ENCODE assay signal across 14 cellular contexts in the genomic region with DNA sequence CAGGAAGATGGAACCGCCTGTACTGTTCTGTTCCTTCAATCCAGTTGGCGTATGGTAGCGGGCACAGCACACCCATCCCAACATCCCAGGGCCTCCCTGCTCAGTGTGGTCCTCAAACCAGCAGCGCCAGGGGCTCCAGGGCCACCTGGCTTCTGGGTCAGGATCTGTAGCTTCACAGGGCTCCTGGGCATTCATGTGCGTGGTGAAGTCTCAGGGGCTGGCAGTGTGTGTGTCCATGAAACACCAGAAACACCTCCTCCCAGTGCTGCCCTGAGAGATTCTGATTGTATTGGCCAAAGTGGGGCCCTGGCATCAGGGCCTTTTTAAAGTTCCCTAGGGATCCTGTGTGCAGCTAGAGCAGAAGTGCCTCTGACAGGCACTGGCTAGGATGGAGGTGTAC. TPM values are rescaled to one million over a fixed set of nuclear protein-coding genes. Genes with fewer than 3 reads are reported as not detected.
DNase-seq lines count a peak whose midpoint lies in the region; ATAC-seq and TF ChIP-seq lines count a peak whose summit lies in the region.
"Had no signal": no experiment of that assay in that cellular context is flagged by ENCODE, and none has a peak within 500 bp of the region (broad histone marks: within the 10 kb centered on the region; RNA-seq: fewer than 3 reads in every experiment).

No MANE protein-coding gene starts in this region.

- TF ChIP-seq POLR2A in heart left ventricle (IDR thresholded peaks at IDR 0.05), result no peak

- H3K27ac Mint-ChIP-seq in brain, result peak overlapping the region in 3 of 5 experiments; percentile 4 to 52 (median 8)
- H3K27ac Mint-ChIP-seq: B cell; CD8-positive, alpha-beta memory T cell had no signal

- H3F3A ChIP-seq in smooth muscle cell (ENCODE audit: low read depth), result no peaks in the 10 kb centered on the region

- H3K36me3 Mint-ChIP-seq in brain, result no peaks in the 10 kb centered on the region
- H3K36me3 Mint-ChIP-seq: CD8-positive, alpha-beta memory T cell had no signal

- no peaks in the 10 kb centered on the region for H3K27me3 ChIP-seq in heart left ventricle
- H3K27me3 ChIP-seq in lower lobe of right lung (ENCODE audit: low read depth), result no peaks in the 10 kb centered on the region
- H3K27me3 ChIP-seq in smooth muscle cell (ENCODE audit: low read depth), result no peaks in the 10 kb centered on the region

- no peak for TF ChIP-seq CTCF in heart left ventricle (IDR thresholded peaks at IDR 0.05)
- TF ChIP-seq CTCF in brain (conservative IDR thresholded peaks at IDR 0.05), result no peak
- TF ChIP-seq CTCF in lower lobe of right lung (IDR thresholded peaks at IDR 0.05), result no peak
- no peak for TF ChIP-seq CTCF in smooth muscle cell (IDR thresholded peaks at IDR 0.05; ENCODE audit: borderline replicate concordance, insufficient read depth, poor library complexity, severe bottlenecking)

- H3K9me3 ChIP-seq in heart left ventricle, result no peaks in the 10 kb centered on the region
- H3K9me3 ChIP-seq in lower lobe of right lung, result no peaks in the 10 kb centered on the region
- H3K9me3 ChIP-seq in smooth muscle cell (replicated peaks; ENCODE audit: low read depth), result no peaks in the 10 kb centered on the region
- H3K9me3 ChIP-seq: SK-N-SH had no signal

- intact Hi-C loops in heart left ventricle (cut with DNase I), result loop anchor here in 1 of 10 donors (2.0 kb wide), 1 partner anchor 14 kb away; no protein-coding TSS in a partner anchor
- intact Hi-C loops in left ventricle myocardium superior (cut with micrococcal nuclease), result no loop called here
- intact Hi-C loops in lower lobe of right lung (cut with DNase I), result no loop called here

- no peaks in the 10 kb centered on the region for H3K79me2 ChIP-seq in smooth muscle cell (ENCODE audit: low read depth)

- H3K4me2 ChIP-seq in smooth muscle cell, result no peak overlapping the region
- H3K4me2 ChIP-seq: SK-N-SH had no signal

- H3K9ac ChIP-seq in smooth muscle cell (ENCODE audit: low read depth), result no peak overlapping the region
- H3K9ac ChIP-seq: SK-N-SH had no signal

- H3K4me3 ChIP-seq in heart left ventricle, result no peak overlapping the region
- H3K4me3 ChIP-seq in lower lobe of right lung, result no peak overlapping the region
- no peak overlapping the region for H3K4me3 ChIP-seq in smooth muscle cell

- H3K27ac ChIP-seq in heart left ventricle (peak overlapping the region; percentile 59 to 95 (median 78)), lower lobe of right lung (peak overlapping the region; percentile 51), temporal lobe (ENCODE audit: low read depth, low read length) (peak overlapping the region; percentile 63), smooth muscle cell (ENCODE audit: low read depth) (no peak overlapping the region)
- H3K27ac ChIP-seq: HL-60 had no signal

- H3K36me3 ChIP-seq in heart left ventricle (peaks cover 0 to 63% (median 12%) of the 10 kb centered on the region in 9 donors), lower lobe of right lung (peaks cover 17% of the 10 kb centered on the region), smooth muscle cell (ENCODE audit: low read depth) (no peaks in the 10 kb centered on the region)

- peaks cover 68% of the 10 kb centered on the region for H3K4me1 Mint-ChIP-seq in brain
- H3K4me1 Mint-ChIP-seq: B cell; CD8-positive, alpha-beta memory T cell had no signal

- H3K4me3 Mint-ChIP-seq in brain, result no peak overlapping the region
- H3K4me3 Mint-ChIP-seq: B cell; CD8-positive, alpha-beta memory T cell had no signal

- H3K4me1 ChIP-seq in heart left ventricle, result peaks cover 11 to 97% (median 68%) of the 10 kb centered on the region in 12 donors
- H3K4me1 ChIP-seq in lower lobe of right lung, result peaks cover 44% of the 10 kb centered on the region
- H3K4me1 ChIP-seq in smooth muscle cell (ENCODE audit: low read depth), result no peaks in the 10 kb centered on the region

- H4K20me1 ChIP-seq in smooth muscle cell (ENCODE audit: low read depth), result no peaks in the 10 kb centered on the region

- DNase-seq in heart left ventricle (peak in 1 of 5 donors; percentile 8), left ventricle myocardium superior (no peak), lower lobe of right lung (no peak), KG1 (lab: John Stamatoyannopoulos, UW) (no peak), smooth muscle cell (lab: John Stamatoyannopoulos, UW; ENCODE audit: unreplicated experiment) (no peak)
- DNase-seq: CD8-positive, alpha-beta memory T cell; NCI-H1105 treated with DMSO at 0.1 percent for 48 hours; NCI-H524; SK-N-SH had no signal

- peaks cover 4% of the 10 kb centered on the region for H3K27me3 Mint-ChIP-seq in brain
- H3K27me3 Mint-ChIP-seq: B cell had no signal

- WGBS in heart left ventricle, 4 donors, result 86 to 98% (median 94%) methylated on average over 2 to 5 of the region's 5 CpGs
- WGBS in smooth muscle cell (ENCODE audit: low lambda C conversion rate), result 97% methylated on average over 5 of the region's 5 CpGs

- peaks cover 0 to 2% (median 0%) of the 10 kb centered on the region in 5 experiments for H3K9me3 Mint-ChIP-seq in brain
- H3K9me3 Mint-ChIP-seq: CD8-positive, alpha-beta memory T cell had no signal

- ATAC-seq in heart left ventricle (no peak), left ventricle myocardium superior (no peak), lower lobe of right lung (no peak), GM21390 (IDR thresholded peaks at IDR 0.05; ENCODE audit: unreplicated experiment) (no peak)

- H2AFZ ChIP-seq in smooth muscle cell (ENCODE audit: low read depth), result no peak overlapping the region

RNA-seq across cellular contexts. Expression of gene ABTB1, which starts 42.1 kb away (rescaled TPM):
- 10 to 100 TPM; 15.4 to 39.3 (median 30.9) TPM for total RNA-seq in heart left ventricle
- polyA plus RNA-seq in heart left ventricle, result 10 to 100 TPM; 29.3 to 35.3 TPM
- total RNA-seq in left ventricle myocardium superior, result 34.2 TPM
- 43.7 TPM for polyA plus RNA-seq in brain (ENCODE audit: insufficient read depth, low read depth, low replicate concordance)
- 56.6 TPM for total RNA-seq in lower lobe of right lung
- 8.4 TPM for total RNA-seq in temporal lobe
- total RNA-seq in smooth muscle cell, result 2.8 and 5.7 TPM in 2 replicates
- polyA plus RNA-seq in smooth muscle cell, result 14.0 and 17.9 TPM in 2 replicates
